Comparison of ENCODE assay signal across 1 cellular context in the genomic region with DNA sequence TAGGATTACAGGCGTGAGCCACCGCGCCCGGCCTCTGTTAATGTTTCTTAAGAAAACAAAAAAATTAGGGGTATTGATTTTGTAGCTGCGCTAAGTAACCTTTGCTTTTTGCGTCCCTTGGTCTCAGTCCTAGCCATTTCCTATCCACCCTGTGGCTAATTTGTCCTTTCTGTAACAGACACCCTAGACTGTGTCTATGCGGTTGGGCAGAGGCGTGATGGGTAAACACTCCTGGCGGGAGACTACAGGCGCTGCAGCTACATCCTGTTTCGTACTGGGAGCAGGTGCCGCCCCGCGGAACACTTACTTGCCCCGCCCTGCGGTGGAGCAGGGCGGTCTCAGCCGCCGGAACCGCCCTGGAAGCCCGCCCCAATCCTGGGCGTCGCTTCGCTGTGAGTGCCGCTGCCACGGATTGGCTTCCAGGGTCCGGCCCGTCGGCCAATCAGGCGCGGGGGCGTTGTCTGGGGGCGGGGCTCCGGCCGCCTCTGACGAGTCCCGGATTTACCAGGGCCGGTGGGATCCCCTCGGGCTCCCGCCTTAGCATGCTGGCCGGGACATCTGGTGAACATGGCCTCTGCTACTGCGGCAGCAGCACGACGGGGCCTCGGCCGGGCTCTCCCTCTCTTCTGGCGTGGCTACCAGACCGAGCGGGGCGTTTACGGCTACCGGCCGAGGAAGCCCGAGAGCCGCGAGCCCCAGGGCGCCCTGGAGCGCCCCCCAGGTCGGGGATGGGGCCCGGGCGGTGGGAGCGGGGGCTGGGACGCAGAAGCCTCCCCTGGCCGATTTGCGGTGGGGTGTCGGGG.
TF ChIP-seq lines count a peak whose summit lies in the region.

A gene with protein sequence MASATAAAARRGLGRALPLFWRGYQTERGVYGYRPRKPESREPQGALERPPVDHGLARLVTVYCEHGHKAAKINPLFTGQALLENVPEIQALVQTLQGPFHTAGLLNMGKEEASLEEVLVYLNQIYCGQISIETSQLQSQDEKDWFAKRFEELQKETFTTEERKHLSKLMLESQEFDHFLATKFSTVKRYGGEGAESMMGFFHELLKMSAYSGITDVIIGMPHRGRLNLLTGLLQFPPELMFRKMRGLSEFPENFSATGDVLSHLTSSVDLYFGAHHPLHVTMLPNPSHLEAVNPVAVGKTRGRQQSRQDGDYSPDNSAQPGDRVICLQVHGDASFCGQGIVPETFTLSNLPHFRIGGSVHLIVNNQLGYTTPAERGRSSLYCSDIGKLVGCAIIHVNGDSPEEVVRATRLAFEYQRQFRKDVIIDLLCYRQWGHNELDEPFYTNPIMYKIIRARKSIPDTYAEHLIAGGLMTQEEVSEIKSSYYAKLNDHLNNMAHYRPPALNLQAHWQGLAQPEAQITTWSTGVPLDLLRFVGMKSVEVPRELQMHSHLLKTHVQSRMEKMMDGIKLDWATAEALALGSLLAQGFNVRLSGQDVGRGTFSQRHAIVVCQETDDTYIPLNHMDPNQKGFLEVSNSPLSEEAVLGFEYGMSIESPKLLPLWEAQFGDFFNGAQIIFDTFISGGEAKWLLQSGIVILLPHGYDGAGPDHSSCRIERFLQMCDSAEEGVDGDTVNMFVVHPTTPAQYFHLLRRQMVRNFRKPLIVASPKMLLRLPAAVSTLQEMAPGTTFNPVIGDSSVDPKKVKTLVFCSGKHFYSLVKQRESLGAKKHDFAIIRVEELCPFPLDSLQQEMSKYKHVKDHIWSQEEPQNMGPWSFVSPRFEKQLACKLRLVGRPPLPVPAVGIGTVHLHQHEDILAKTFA (plus strand): TSS at position 488 of the 803 bp plus-strand sequence. CDS start 80 bp downstream, at position 568.

TF ChIP-seq in HepG2, 621 proteins besides CTCF, POLR2A, EP300 and RAD21 (continued from another document and continues in another):
- TF ChIP-seq, protein P1, sequence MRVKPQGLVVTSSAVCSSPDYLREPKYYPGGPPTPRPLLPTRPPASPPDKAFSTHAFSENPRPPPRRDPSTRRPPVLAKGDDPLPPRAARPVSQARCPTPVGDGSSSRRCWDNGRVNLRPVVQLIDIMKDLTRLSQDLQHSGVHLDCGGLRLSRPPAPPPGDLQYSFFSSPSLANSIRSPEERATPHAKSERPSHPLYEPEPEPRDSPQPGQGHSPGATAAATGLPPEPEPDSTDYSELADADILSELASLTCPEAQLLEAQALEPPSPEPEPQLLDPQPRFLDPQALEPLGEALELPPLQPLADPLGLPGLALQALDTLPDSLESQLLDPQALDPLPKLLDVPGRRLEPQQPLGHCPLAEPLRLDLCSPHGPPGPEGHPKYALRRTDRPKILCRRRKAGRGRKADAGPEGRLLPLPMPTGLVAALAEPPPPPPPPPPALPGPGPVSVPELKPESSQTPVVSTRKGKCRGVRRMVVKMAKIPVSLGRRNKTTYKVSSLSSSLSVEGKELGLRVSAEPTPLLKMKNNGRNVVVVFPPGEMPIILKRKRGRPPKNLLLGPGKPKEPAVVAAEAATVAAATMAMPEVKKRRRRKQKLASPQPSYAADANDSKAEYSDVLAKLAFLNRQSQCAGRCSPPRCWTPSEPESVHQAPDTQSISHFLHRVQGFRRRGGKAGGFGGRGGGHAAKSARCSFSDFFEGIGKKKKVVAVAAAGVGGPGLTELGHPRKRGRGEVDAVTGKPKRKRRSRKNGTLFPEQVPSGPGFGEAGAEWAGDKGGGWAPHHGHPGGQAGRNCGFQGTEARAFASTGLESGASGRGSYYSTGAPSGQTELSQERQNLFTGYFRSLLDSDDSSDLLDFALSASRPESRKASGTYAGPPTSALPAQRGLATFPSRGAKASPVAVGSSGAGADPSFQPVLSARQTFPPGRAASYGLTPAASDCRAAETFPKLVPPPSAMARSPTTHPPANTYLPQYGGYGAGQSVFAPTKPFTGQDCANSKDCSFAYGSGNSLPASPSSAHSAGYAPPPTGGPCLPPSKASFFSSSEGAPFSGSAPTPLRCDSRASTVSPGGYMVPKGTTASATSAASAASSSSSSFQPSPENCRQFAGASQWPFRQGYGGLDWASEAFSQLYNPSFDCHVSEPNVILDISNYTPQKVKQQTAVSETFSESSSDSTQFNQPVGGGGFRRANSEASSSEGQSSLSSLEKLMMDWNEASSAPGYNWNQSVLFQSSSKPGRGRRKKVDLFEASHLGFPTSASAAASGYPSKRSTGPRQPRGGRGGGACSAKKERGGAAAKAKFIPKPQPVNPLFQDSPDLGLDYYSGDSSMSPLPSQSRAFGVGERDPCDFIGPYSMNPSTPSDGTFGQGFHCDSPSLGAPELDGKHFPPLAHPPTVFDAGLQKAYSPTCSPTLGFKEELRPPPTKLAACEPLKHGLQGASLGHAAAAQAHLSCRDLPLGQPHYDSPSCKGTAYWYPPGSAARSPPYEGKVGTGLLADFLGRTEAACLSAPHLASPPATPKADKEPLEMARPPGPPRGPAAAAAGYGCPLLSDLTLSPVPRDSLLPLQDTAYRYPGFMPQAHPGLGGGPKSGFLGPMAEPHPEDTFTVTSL (CRISPR knock-in tag; IDR thresholded peaks at IDR 0.05; ENCODE audit: borderline replicate concordance): peak; percentile 62; the same call in 1 of the 2 replicates
- TF ChIP-seq, protein P2, sequence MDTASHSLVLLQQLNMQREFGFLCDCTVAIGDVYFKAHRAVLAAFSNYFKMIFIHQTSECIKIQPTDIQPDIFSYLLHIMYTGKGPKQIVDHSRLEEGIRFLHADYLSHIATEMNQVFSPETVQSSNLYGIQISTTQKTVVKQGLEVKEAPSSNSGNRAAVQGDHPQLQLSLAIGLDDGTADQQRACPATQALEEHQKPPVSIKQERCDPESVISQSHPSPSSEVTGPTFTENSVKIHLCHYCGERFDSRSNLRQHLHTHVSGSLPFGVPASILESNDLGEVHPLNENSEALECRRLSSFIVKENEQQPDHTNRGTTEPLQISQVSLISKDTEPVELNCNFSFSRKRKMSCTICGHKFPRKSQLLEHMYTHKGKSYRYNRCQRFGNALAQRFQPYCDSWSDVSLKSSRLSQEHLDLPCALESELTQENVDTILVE (CRISPR knock-in tag; IDR thresholded peaks at IDR 0.05): 0 out of 2 replicates have a peak, but pooled peaks have one; percentile 31
- peak; percentile 42; the same call in 1 of the 2 replicates for TF ChIP-seq GATAD1 (CRISPR knock-in tag; IDR thresholded peaks at IDR 0.05)
- TF ChIP-seq, protein P3, sequence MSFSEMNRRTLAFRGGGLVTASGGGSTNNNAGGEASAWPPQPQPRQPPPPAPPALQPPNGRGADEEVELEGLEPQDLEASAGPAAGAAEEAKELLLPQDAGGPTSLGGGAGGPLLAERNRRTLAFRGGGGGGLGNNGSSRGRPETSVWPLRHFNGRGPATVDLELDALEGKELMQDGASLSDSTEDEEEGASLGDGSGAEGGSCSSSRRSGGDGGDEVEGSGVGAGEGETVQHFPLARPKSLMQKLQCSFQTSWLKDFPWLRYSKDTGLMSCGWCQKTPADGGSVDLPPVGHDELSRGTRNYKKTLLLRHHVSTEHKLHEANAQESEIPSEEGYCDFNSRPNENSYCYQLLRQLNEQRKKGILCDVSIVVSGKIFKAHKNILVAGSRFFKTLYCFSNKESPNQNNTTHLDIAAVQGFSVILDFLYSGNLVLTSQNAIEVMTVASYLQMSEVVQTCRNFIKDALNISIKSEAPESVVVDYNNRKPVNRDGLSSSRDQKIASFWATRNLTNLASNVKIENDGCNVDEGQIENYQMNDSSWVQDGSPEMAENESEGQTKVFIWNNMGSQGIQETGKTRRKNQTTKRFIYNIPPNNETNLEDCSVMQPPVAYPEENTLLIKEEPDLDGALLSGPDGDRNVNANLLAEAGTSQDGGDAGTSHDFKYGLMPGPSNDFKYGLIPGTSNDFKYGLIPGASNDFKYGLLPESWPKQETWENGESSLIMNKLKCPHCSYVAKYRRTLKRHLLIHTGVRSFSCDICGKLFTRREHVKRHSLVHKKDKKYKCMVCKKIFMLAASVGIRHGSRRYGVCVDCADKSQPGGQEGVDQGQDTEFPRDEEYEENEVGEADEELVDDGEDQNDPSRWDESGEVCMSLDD (CRISPR knock-in tag; IDR thresholded peaks at IDR 0.05; ENCODE audit: borderline replicate concordance): no peak
- no peak for TF ChIP-seq TRIM24 (CRISPR knock-in tag; IDR thresholded peaks at IDR 0.05)
- TF ChIP-seq ZNF607 (CRISPR knock-in tag; IDR thresholded peaks at IDR 0.05; ENCODE audit: borderline replicate concordance): peak; percentile 58; the same call in 1 of the 2 replicates
- 0 out of 2 replicates have a peak, but pooled peaks have one; percentile 48 for TF ChIP-seq ZNF343 (CRISPR knock-in tag; IDR thresholded peaks at IDR 0.05)
- TF ChIP-seq, protein P4, sequence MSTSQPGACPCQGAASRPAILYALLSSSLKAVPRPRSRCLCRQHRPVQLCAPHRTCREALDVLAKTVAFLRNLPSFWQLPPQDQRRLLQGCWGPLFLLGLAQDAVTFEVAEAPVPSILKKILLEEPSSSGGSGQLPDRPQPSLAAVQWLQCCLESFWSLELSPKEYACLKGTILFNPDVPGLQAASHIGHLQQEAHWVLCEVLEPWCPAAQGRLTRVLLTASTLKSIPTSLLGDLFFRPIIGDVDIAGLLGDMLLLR (CRISPR knock-in tag; IDR thresholded peaks at IDR 0.05): no peak
- no peak for TF ChIP-seq ZNF367 (CRISPR knock-in tag; IDR thresholded peaks at IDR 0.05; ENCODE audit: borderline replicate concordance)
- TF ChIP-seq FLYWCH1 (CRISPR knock-in tag; IDR thresholded peaks at IDR 0.05): 0 out of 2 replicates have a peak, but pooled peaks have one; percentile 22
- no peak for TF ChIP-seq ZNF776 (CRISPR knock-in tag; IDR thresholded peaks at IDR 0.05)
- TF ChIP-seq ZNF501 (CRISPR knock-in tag; IDR thresholded peaks at IDR 0.05): peak; percentile 56
- TF ChIP-seq HNRNPH1 (optimal IDR thresholded peaks at IDR 0.05; ENCODE audit: low read depth, low read length): no peak
- peak; percentile 21; the same call in 1 of the 2 replicates for TF ChIP-seq HDAC2 (CRISPR knock-in tag; IDR thresholded peaks at IDR 0.05)
- TF ChIP-seq PHF8 (CRISPR knock-in tag; IDR thresholded peaks at IDR 0.05): peak; percentile 82
- TF ChIP-seq, protein P5, sequence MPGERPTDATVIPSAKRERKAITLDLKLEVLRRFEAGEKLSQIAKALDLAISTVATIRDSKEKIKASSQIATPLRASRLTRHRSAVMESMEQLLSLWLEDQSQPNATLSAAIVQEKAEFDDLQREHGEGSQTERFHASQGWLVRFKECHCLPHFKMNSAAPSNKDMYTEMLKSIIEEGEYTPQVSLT (CRISPR knock-in tag; IDR thresholded peaks at IDR 0.05; ENCODE audit: borderline replicate concordance, low read depth): 0 out of 2 replicates have a peak, but pooled peaks have one; percentile 71
- peak; percentile 71; the same call in 1 of the 2 replicates for TF ChIP-seq ZNF747 (CRISPR knock-in tag; IDR thresholded peaks at IDR 0.05; ENCODE audit: borderline replicate concordance)
- no peak for TF ChIP-seq SOX6 (IDR thresholded peaks at IDR 0.05)
- peak; percentile 61; the same call in 1 of the 2 replicates for TF ChIP-seq SOX6 (CRISPR knock-in tag; IDR thresholded peaks at IDR 0.05)
- no peak for TF ChIP-seq SMAD9 (CRISPR knock-in tag; IDR thresholded peaks at IDR 0.05)
- TF ChIP-seq ZFP41 (CRISPR knock-in tag; IDR thresholded peaks at IDR 0.05; ENCODE audit: borderline replicate concordance): no peak
- TF ChIP-seq, protein P6, sequence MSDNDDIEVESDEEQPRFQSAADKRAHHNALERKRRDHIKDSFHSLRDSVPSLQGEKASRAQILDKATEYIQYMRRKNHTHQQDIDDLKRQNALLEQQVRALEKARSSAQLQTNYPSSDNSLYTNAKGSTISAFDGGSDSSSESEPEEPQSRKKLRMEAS (IDR thresholded peaks at IDR 0.05): peak; percentile 79
- TF ChIP-seq KDM6A (CRISPR knock-in tag; IDR thresholded peaks at IDR 0.05; ENCODE audit: low read depth): no peak
- TF ChIP-seq TBX3 (IDR thresholded peaks at IDR 0.05; ENCODE audit: borderline replicate concordance): peak; percentile 76; the same call in 1 of the 2 replicates
- peak; percentile 71; the same call in 1 of the 2 replicates for TF ChIP-seq KLF11 (CRISPR knock-in tag; IDR thresholded peaks at IDR 0.05)
- peak; percentile 43; the same call in 1 of the 2 replicates for TF ChIP-seq ISL2 (CRISPR knock-in tag; IDR thresholded peaks at IDR 0.05)
- no peak for TF ChIP-seq ZNF674 (CRISPR knock-in tag; IDR thresholded peaks at IDR 0.05; ENCODE audit: low read depth)
- no peak for TF ChIP-seq ESRRA (CRISPR knock-in tag; IDR thresholded peaks at IDR 0.05; ENCODE audit: low read depth)
- no peak for TF ChIP-seq SNAPC2 (CRISPR knock-in tag; IDR thresholded peaks at IDR 0.05)
- no peak for TF ChIP-seq CBX2 (IDR thresholded peaks at IDR 0.05; ENCODE audit: low read depth, low read length)
- TF ChIP-seq CBX2 (CRISPR knock-in tag; IDR thresholded peaks at IDR 0.05; ENCODE audit: low read depth): no peak
- TF ChIP-seq SMYD3 (CRISPR knock-in tag; IDR thresholded peaks at IDR 0.05): no peak
- 0 out of 2 replicates have a peak, but pooled peaks have one; percentile 25 for TF ChIP-seq KDM4B (CRISPR knock-in tag; IDR thresholded peaks at IDR 0.05)
- TF ChIP-seq ETV5 (CRISPR knock-in tag; IDR thresholded peaks at IDR 0.05; ENCODE audit: borderline replicate concordance): peak; percentile 87
- TF ChIP-seq, protein P7, sequence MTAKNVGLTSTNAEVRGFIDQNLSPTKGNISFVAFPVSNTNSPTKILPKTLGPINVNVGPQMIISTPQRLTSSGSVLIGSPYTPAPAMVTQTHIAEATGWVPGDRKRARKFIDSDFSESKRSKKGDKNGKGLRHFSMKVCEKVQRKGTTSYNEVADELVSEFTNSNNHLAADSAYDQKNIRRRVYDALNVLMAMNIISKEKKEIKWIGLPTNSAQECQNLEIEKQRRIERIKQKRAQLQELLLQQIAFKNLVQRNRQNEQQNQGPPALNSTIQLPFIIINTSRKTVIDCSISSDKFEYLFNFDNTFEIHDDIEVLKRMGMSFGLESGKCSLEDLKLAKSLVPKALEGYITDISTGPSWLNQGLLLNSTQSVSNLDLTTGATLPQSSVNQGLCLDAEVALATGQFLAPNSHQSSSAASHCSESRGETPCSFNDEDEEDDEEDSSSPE (CRISPR knock-in tag; IDR thresholded peaks at IDR 0.05): peak; percentile 83
- 0 out of 2 replicates have a peak, but pooled peaks have one; percentile 35 for TF ChIP-seq ZNF136 (CRISPR knock-in tag; IDR thresholded peaks at IDR 0.05; ENCODE audit: low read depth)
- TF ChIP-seq ZNF432 (CRISPR knock-in tag; IDR thresholded peaks at IDR 0.05; ENCODE audit: borderline replicate concordance): no peak
